Comparison of ENCODE assay signal across 8 cellular contexts in the genomic region with DNA sequence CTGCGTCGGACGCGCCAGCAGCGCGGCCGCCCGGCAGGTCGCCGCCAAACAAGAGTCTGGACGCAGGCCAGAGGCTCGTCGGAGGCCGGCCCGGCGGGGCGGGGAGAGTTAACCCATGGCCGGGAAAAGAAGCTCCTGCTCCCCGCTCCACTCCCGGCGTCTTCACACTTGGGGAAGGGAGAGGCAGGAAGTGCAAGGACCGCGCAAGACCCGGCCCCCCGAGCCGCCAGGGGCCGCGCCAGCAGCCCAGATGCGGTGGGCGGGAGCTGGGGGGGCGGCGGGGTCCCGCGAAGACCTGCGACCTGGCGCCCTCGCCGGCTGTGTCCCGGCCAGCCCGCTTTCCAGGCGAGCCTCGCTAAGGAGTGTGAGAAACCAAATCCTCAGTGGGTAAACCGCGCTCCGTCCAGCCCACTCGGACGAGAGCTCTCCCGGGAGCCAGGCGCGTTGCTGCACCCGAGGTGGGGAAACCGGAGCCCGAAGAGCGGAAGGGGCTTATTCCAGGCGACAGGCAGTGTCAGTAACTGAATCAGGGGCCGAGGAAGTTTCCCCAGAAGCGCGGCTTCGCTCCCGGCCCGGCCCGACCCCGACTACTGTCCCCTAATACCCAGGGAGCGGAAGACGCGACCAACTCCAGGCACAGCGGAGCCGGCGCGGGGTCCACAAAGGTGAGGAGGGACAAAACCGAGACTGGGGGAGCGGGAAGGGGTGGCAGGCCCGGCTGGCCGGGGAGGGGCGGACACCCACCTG. TPM values are rescaled to one million over a fixed set of nuclear protein-coding genes. Genes with fewer than 3 reads are reported as not detected.
DNase-seq lines count a peak whose midpoint lies in the region; ATAC-seq and TF ChIP-seq lines count a peak whose summit lies in the region.

No MANE protein-coding gene starts in this region.

- H3K9ac ChIP-seq in mucosa of rectum (ENCODE audit: low read depth in 1 of 2, low read length in 2 of 2): no peak overlapping the region

- H3K36me3 Mint-ChIP-seq in T-cell: no peaks in the 10 kb centered on the region

- H3K27ac Mint-ChIP-seq in T-cell: no peak overlapping the region

- POLR2A ChIA-PET in HEK293T (lab: Yijun Ruan, JAX) (interaction anchor here (1.2 to 2.0 kb wide), 3 partner anchors 63 to 511 kb away, joined by 6 to 11 read pairs (median 7); a partner anchor contains a TSS), T-cell (lab: Charles Lee) (no interaction called here)

- peak overlapping the region; percentile 61 for H3K4me3 ChIP-seq in epithelial cell of proximal tubule (ENCODE audit: low read depth, low read length)
- H3K4me3 ChIP-seq in mucosa of rectum (ENCODE audit: low read length in 2 of 2): peak overlapping the region; percentile 55 to 60

- peaks cover 0 to 8% (median 0%) of the 10 kb centered on the region in 3 donors for H3K9me3 Mint-ChIP-seq in T-cell

- H3K27me3 Mint-ChIP-seq in T-cell: peaks cover 36 to 53% of the 10 kb centered on the region in 2 donors

- ATAC-seq in T-cell (replicated peaks in 1 of 4) (peak; percentile 10 to 40 (median 22)), GM18505 (IDR thresholded peaks at IDR 0.05; ENCODE audit: unreplicated experiment) (no peak), GM18519 (IDR thresholded peaks at IDR 0.05; ENCODE audit: low FRiP score, unreplicated experiment) (no peak)
- ATAC-seq in activated CD4-positive, CD25-positive, alpha-beta regulatory T cell treated with anti-CD3 and anti-CD28 coated beads, Interleukin-2, amount 50 U/mL, for 24 hours: no peak

- peak overlapping the region in 1 of 2 donors; percentile 43 for H3K27ac ChIP-seq in mucosa of rectum (ENCODE audit: low read depth in 2 of 2, low read length in 2 of 2)

- H3K4me3 Mint-ChIP-seq in T-cell: peak overlapping the region; percentile 71 to 74 (median 73)

- H3K36me3 ChIP-seq in mucosa of rectum (ENCODE audit: control insufficient read depth in 2 of 2, insufficient read depth in 2 of 2, low read length in 2 of 2): no peaks in the 10 kb centered on the region

- peaks cover 11 to 18% (median 16%) of the 10 kb centered on the region in 3 donors for H3K4me1 Mint-ChIP-seq in T-cell

- peaks cover 6 to 9% of the 10 kb centered on the region in 2 donors for H3K4me1 ChIP-seq in mucosa of rectum (ENCODE audit: control insufficient read depth in 2 of 2, insufficient read depth in 2 of 2, low read length in 2 of 2)

- TF ChIP-seq CTCF in epithelial cell of proximal tubule (conservative IDR thresholded peaks at IDR 0.05; ENCODE audit: low read depth, low read length): no peak

- H3K27me3 ChIP-seq in mucosa of rectum (ENCODE audit: control insufficient read depth in 2 of 2, insufficient read depth in 2 of 2, low read length in 2 of 2): peaks cover 16 to 23% of the 10 kb centered on the region in 2 donors

- DNase-seq in Daoy (ENCODE audit: low read depth): peak; percentile 41
- peak; percentile 45 for DNase-seq in HEK293T (ENCODE audit: extremely low spot score)
- DNase-seq in T-cell: peak in 3 of 34 experiments; percentile 2 to 9 (median 7)
- no peak for DNase-seq in epithelial cell of proximal tubule (ENCODE audit: low read depth)

- CTCF ChIA-PET in HEK293T (lab: Yijun Ruan, JAX): interaction anchor here (0.7 to 2.2 kb wide), 6 partner anchors 11 to 63 kb away, joined by 3 to 9 read pairs (median 6); no protein-coding TSS in a partner anchor
- CTCF ChIA-PET in T-cell (lab: Charles Lee): no interaction called here

- H3K9me3 ChIP-seq in mucosa of rectum (ENCODE audit: control insufficient read depth in 2 of 2, low read length in 2 of 2): no peaks in the 10 kb centered on the region

- no peak for TF ChIP-seq POLR2A in GM18505 (IDR thresholded peaks at IDR 0.05; ENCODE audit: borderline replicate concordance, extremely low read depth, insufficient read depth, insufficient read length)

TF ChIP-seq in HEK293T, 16 proteins besides CTCF, POLR2A, EP300 and RAD21:
- TF ChIP-seq FOXK2 (IDR thresholded peaks at IDR 0.05): no peak
- no peak for TF ChIP-seq CTBP1 (IDR thresholded peaks at IDR 0.05; ENCODE audit: borderline replicate concordance)
TF ChIP-seq in HEK293T: peak in this region for 0.

RNA-seq across cellular contexts. Expression of a gene that starts 0.7 kb away (rescaled TPM):
- 1.1 and 1.8 TPM in 2 replicates for total RNA-seq in Daoy (2014; rRNA removed; shearing (Covaris generic))
- total RNA-seq in T-cell: 1 to 10 TPM in 2 of 5 donors, under 1 TPM in 1, not detected in 2; 0.79 to 2.3 (median 1.0) TPM
- total RNA-seq in epithelial cell of proximal tubule: 7.7 and 10.5 TPM in 2 replicates

Comparison
In these comparisons a context has a peak if more than half of its experiments do, and no peak if none do; other contexts are left out.
1. ATAC-seq: peak in T-cell (4 of 4); none in GM18505 (single experiment), GM18519 (single experiment) and activated CD4-positive, CD25-positive, alpha-beta regulatory T cell treated with anti-CD3 and anti-CD28 coated beads, Interleukin-2, amount 50 U/mL, for 24 hours (0 of 2).